In the genomic region with DNA sequence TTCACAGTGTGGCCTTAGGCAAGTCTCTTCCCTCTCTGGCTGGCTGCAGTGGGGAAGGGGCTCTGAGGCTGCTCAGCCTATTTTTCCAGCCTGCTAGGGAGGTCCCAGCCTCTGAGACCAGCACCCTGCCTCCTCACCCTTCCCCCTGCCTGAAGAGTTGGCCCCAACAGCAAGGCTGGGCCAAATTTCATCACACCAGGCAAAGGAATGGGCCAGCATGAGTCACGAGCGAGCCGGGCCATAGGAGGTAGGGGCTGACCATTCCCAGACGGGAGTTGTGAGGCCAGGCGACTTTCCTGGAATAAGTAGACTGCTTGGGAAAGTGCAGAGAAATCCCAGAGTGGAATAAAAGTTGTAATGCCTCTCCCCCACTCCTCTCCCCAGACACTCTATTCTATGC, we compare ENCODE assay signal across 9 cellular contexts. TPM values are rescaled to one million over a fixed set of nuclear protein-coding genes. Genes with fewer than 3 reads are reported as not detected.
DNase-seq lines count a peak whose midpoint lies in the region; ATAC-seq and TF ChIP-seq lines count a peak whose summit lies in the region.
"Had no signal": no experiment of that assay in that cellular context is flagged by ENCODE, and none has a peak within 500 bp of the region (broad histone marks: within the 10 kb centered on the region; RNA-seq: fewer than 3 reads in every experiment).

No MANE protein-coding gene starts in this region.

- peak overlapping the region; percentile 52 for H4K91ac ChIP-seq in mesenchymal stem cell (ENCODE audit: low read length)

- peak overlapping the region; percentile 44 to 57 for H3K18ac ChIP-seq in mesenchymal stem cell (ENCODE audit: low read depth in 1 of 2, low read length in 2 of 2)

- H3K27me3 ChIP-seq in mesenchymal stem cell (ENCODE audit: control insufficient read depth in 1 of 2, insufficient read depth in 1 of 2, low read length in 2 of 2) = peaks cover 0 to 1% of the 10 kb centered on the region in 2 experiments

- no peak overlapping the region for H2AK5ac ChIP-seq in mesenchymal stem cell (ENCODE audit: low read length, severe bottlenecking)

- DNase-seq in HT1080 (ENCODE audit: low read depth) (peak; percentile 74), coronary artery (ENCODE audit: low spot score) (peak; percentile 91), mesenchymal stem cell (peak; percentile 94), ureter (ENCODE audit: low spot score) (peak; percentile 71)
- DNase-seq in activated CD4-positive, CD25-positive, alpha-beta regulatory T cell treated with anti-CD3 and anti-CD28 coated beads, Interleukin-2, amount 50 U/mL, for 72 hours = no peak
- DNase-seq in activated T-helper 2 cell treated with anti-CD3 and anti-CD28 coated beads, Interferon-gamma antibody, Interleukin-2, Interleukin-4, amounts not matched to agents 10 μg/mL and 5 μg/mL and 100 μg/mL, durations not matched to agents 14 hours and 24 hours and 36 hours (ENCODE audit: low spot score) = no peak
- DNase-seq: cortex of kidney; stimulated activated CD4-positive, alpha-beta T cell treated with anti-CD3 and anti-CD28 coated beads, Interleukin-2, amount 100 ng/mL, for 48 hours had no signal

- no peaks in the 10 kb centered on the region for H3K79me1 ChIP-seq in mesenchymal stem cell (replicated peaks; ENCODE audit: low read length, poor library complexity, severe bottlenecking)

- peak overlapping the region; percentile 68 for H3K9ac ChIP-seq in mesenchymal stem cell (ENCODE audit: low read length)

- no peak overlapping the region for H2BK5ac ChIP-seq in mesenchymal stem cell (ENCODE audit: low read depth, low read length, poor library complexity, severe bottlenecking)

- H4K8ac ChIP-seq in mesenchymal stem cell (ENCODE audit: low read length) = peak overlapping the region; percentile 45

- H3K27ac Mint-ChIP-seq in activated T-helper 2 cell treated with anti-CD3 and anti-CD28 coated beads, Interferon-gamma antibody, Interleukin-2, Interleukin-4, amounts not matched to agents 10 μg/mL and 5 μg/mL and 100 μg/mL, durations not matched to agents 14 hours and 24 hours and 36 hours = no peak overlapping the region

- H3K27me3 Mint-ChIP-seq in activated T-helper 2 cell treated with anti-CD3 and anti-CD28 coated beads, Interferon-gamma antibody, Interleukin-2, Interleukin-4, amounts not matched to agents 10 μg/mL and 5 μg/mL and 100 μg/mL, durations not matched to agents 14 hours and 24 hours and 36 hours (ENCODE audit: low read depth) = peaks cover 24% of the 10 kb centered on the region

- peak overlapping the region in 1 of 2 experiments; percentile 42 for H3K14ac ChIP-seq in mesenchymal stem cell (ENCODE audit: low read length in 2 of 2)

- H2BK15ac ChIP-seq in mesenchymal stem cell (ENCODE audit: low read depth, poor library complexity, severe bottlenecking) = no peak overlapping the region

- peaks cover 41% of the 10 kb centered on the region for H3K4me1 ChIP-seq in mesenchymal stem cell (ENCODE audit: control insufficient read depth, insufficient read depth, low read depth, low read length)

- H3K27ac ChIP-seq in coronary artery = peak overlapping the region; percentile 46 to 87
- no peak overlapping the region for H3K27ac ChIP-seq in mesenchymal stem cell (ENCODE audit: low read length, poor library complexity, severe bottlenecking)

- H2BK120ac ChIP-seq in mesenchymal stem cell (ENCODE audit: low read depth, low read length) = no peak overlapping the region

- H3K4me3 Mint-ChIP-seq in activated T-helper 2 cell treated with anti-CD3 and anti-CD28 coated beads, Interferon-gamma antibody, Interleukin-2, Interleukin-4, amounts not matched to agents 10 μg/mL and 5 μg/mL and 100 μg/mL, durations not matched to agents 14 hours and 24 hours and 36 hours (ENCODE audit: low read depth) = no peak overlapping the region

- no peaks in the 10 kb centered on the region for H3K36me3 Mint-ChIP-seq in activated T-helper 2 cell treated with anti-CD3 and anti-CD28 coated beads, Interferon-gamma antibody, Interleukin-2, Interleukin-4, amounts not matched to agents 10 μg/mL and 5 μg/mL and 100 μg/mL, durations not matched to agents 14 hours and 24 hours and 36 hours (ENCODE audit: low read depth)

- WGBS in mesenchymal stem cell = 28% methylated on average over 3 of the region's 5 CpGs

- H3K9me3 Mint-ChIP-seq in activated T-helper 2 cell treated with anti-CD3 and anti-CD28 coated beads, Interferon-gamma antibody, Interleukin-2, Interleukin-4, amounts not matched to agents 10 μg/mL and 5 μg/mL and 100 μg/mL, durations not matched to agents 14 hours and 24 hours and 36 hours = peaks cover 3% of the 10 kb centered on the region

- no peak overlapping the region for H3K23ac ChIP-seq in mesenchymal stem cell (ENCODE audit: low read length in 2 of 2)

- intact Hi-C loops in activated T-helper 2 cell treated with anti-CD3 and anti-CD28 coated beads, Interferon-gamma antibody, Interleukin-2, Interleukin-4, amounts not matched to agents 10 μg/mL and 5 μg/mL and 100 μg/mL, durations not matched to agents 14 hours and 24 hours and 36 hours (cut with micrococcal nuclease) = no loop called here

- TF ChIP-seq CTCF in coronary artery (IDR thresholded peaks at IDR 0.05) = no peak

- H3K36me3 ChIP-seq in mesenchymal stem cell (ENCODE audit: control insufficient read depth in 1 of 2, insufficient read depth in 2 of 2, low read depth in 1 of 2, low read length in 2 of 2) = no peaks in the 10 kb centered on the region

- H3K4ac ChIP-seq in mesenchymal stem cell (ENCODE audit: low read depth in 1 of 2, low read length in 2 of 2) = peak overlapping the region; percentile 71 to 78

- H3K4me2 ChIP-seq in mesenchymal stem cell (ENCODE audit: low read length, poor library complexity, severe bottlenecking) = no peak overlapping the region

- peaks cover 10% of the 10 kb centered on the region for H3K9me3 ChIP-seq in mesenchymal stem cell (ENCODE audit: control insufficient read depth, low read length)

- H3K4me3 ChIP-seq in coronary artery (no peak overlapping the region), mesenchymal stem cell (ENCODE audit: insufficient read depth in 1 of 2, low read depth in 1 of 2, low read length in 2 of 2) (no peak overlapping the region)

- H2AFZ ChIP-seq in mesenchymal stem cell (ENCODE audit: low read depth, low read length) = peak overlapping the region; percentile 31

- H3K4me1 Mint-ChIP-seq in activated T-helper 2 cell treated with anti-CD3 and anti-CD28 coated beads, Interferon-gamma antibody, Interleukin-2, Interleukin-4, amounts not matched to agents 10 μg/mL and 5 μg/mL and 100 μg/mL, durations not matched to agents 14 hours and 24 hours and 36 hours (ENCODE audit: low read depth) = peaks cover 17% of the 10 kb centered on the region

- H2BK12ac ChIP-seq in mesenchymal stem cell (ENCODE audit: low read length in 2 of 2) = peak overlapping the region in 1 of 2 experiments; percentile 68

- no peak for ATAC-seq in GM19452 (IDR thresholded peaks at IDR 0.05; ENCODE audit: unreplicated experiment)

RNA-seq across cellular contexts. Expression of gene FBLN2, which starts 5.7 kb away (rescaled TPM):
- total RNA-seq in HT1080 (2014; rRNA removed; shearing (Covaris generic)) = 0.03 and 0.05 TPM in 2 replicates
- polyA plus RNA-seq in HT1080 (2015; cell fraction: cytosol; rRNA removed) = 0.08 and 0.21 TPM in 2 replicates
- polyA plus RNA-seq in HT1080 (2015; cell fraction: nucleus; rRNA removed) = 0.37 and 0.49 TPM in 2 replicates
- 39.0 TPM for polyA plus RNA-seq in mesenchymal stem cell (2013, experiment 1 of 2)
- 37.8 TPM for polyA plus RNA-seq in mesenchymal stem cell (2013, experiment 2 of 2)
- 42.7 TPM for total RNA-seq in ureter
- not detected in 2 replicates for total RNA-seq in activated T-helper 2 cell treated with anti-CD3 and anti-CD28 coated beads, Interferon-gamma antibody, Interleukin-2, Interleukin-4, amounts not matched to agents 10 μg/mL and 5 μg/mL and 100 μg/mL, durations not matched to agents 14 hours and 24 hours and 36 hours

Comparison
In these comparisons a context has a peak if more than half of its experiments do, and no peak if none do; other contexts are left out.
1. DNase-seq: peak in HT1080 (single experiment), coronary artery (single experiment), mesenchymal stem cell (single experiment) and ureter (single experiment); none in activated CD4-positive, CD25-positive, alpha-beta regulatory T cell treated with anti-CD3 and anti-CD28 coated beads, Interleukin-2, amount 50 U/mL, for 72 hours (single experiment) and activated T-helper 2 cell treated with anti-CD3 and anti-CD28 coated beads, Interferon-gamma antibody, Interleukin-2, Interleukin-4, amounts not matched to agents 10 μg/mL and 5 μg/mL and 100 μg/mL, durations not matched to agents 14 hours and 24 hours and 36 hours (single experiment).
2. RNA of gene FBLN2, which starts 5.7 kb away (total RNA-seq): 42.7 TPM in ureter (single experiment); 0.03 to 0.05 TPM in HT1080 and not detected in activated T-helper 2 cell treated with anti-CD3 and anti-CD28 coated beads, Interferon-gamma antibody, Interleukin-2, Interleukin-4, amounts not matched to agents 10 μg/mL and 5 μg/mL and 100 μg/mL, durations not matched to agents 14 hours and 24 hours and 36 hours; every median in the first group is over 10 times any median in the second.